8 cellular contexts compared by ENCODE assay signal in the genomic region with DNA sequence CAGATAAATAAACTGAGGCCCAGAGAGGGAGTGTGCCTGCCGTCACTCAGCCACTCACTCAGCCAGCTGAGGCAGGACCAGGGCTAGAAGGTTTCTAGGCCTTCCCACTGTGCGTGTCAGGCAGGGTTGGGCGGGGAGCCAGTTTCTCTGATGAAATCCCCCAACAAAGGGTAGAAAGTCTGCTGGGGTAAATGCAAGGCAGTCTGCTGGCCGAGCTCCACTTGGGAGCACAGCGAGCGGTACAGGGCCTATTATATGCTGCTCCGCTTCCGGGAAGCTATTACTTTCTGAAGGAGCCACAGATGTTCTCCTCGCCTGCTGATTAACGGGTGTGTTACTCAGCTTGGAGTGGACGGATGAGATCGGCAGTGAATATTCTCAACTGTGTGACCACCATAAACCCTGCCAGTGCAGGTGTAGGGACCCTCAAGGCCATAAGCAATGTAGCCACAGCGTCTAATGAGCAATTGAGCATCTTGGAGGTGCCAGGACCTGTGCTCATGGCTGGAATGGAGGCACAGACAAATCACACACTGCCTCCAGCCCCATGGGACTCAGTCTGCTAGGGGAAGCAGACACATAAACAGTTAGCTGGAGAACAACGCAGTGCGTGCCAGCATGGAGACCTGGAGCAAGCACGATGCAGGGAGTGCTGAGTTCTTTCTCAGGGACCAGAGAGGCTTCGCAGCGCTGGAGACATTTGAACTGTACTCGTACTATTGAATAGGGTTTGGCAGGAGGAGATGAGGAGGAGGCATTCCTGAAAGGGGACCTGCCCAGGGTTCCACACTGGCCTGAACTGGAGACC. TPM values are rescaled to one million over a fixed set of nuclear protein-coding genes. Genes with fewer than 3 reads are reported as not detected.
A peak's percentile ranks its signal among the peaks of the same experiment; 100 is the strongest.
DNase-seq lines count a peak whose midpoint lies in the region; ATAC-seq and TF ChIP-seq lines count a peak whose summit lies in the region.

No MANE protein-coding gene starts in this region.

- H3K27me3 Mint-ChIP-seq in brain = no peaks in the 10 kb centered on the region

- no peak overlapping the region for H3K4me3 ChIP-seq in lower leg skin (ENCODE audit: low read depth, poor library complexity, severe bottlenecking)
- H3K4me3 ChIP-seq in uterus = no peak overlapping the region
- no peak overlapping the region for H3K4me3 ChIP-seq in OCI-LY7 (ENCODE audit: low read depth, low read length, poor library complexity, severe bottlenecking)

- WGBS in lower leg skin, 2 donors = 51 to 57% methylated on average over 19 of the region's 19 CpGs

- no peak overlapping the region for H2AFZ ChIP-seq in OCI-LY7 (ENCODE audit: low read length)

- no peak overlapping the region; the same call in 1 of the 2 replicates for H3K4me2 ChIP-seq in OCI-LY7 (ENCODE audit: low read length)

- POLR2A ChIA-PET in OCI-LY7 (lab: Charles Lee) = interaction anchor here (0.6 to 1.7 kb wide), 3 partner anchors 8 to 199 kb away, joined by 3 to 8 read pairs (median 3); no protein-coding TSS in a partner anchor

- no peaks in the 10 kb centered on the region for H3K9me2 ChIP-seq in OCI-LY7 (ENCODE audit: insufficient read depth, low read length)

- no peak for ATAC-seq in stimulated activated effector memory CD8-positive, alpha-beta T cell treated with anti-CD3 and anti-CD28 coated beads, Interleukin-12 subunit alpha, Interleukin-12 subunit beta, amount 100 ng/mL, for 72 hours

- H3K4me3 Mint-ChIP-seq in brain = peak overlapping the region; percentile 23 to 75 (median 69)
- H3K4me3 Mint-ChIP-seq in stimulated activated effector memory CD8-positive, alpha-beta T cell treated with anti-CD3 and anti-CD28 coated beads, Interleukin-12 subunit alpha, Interleukin-12 subunit beta, amount 100 ng/mL, for 72 hours = no peak overlapping the region

- H3K27ac ChIP-seq in uterus = peak overlapping the region; percentile 16 to 63
- no peak overlapping the region for H3K27ac ChIP-seq in OCI-LY7 (ENCODE audit: low read depth, low read length, poor library complexity, severe bottlenecking)

- no peaks in the 10 kb centered on the region for H3K36me3 Mint-ChIP-seq in brain
- no peaks in the 10 kb centered on the region for H3K36me3 Mint-ChIP-seq in stimulated activated effector memory CD8-positive, alpha-beta T cell treated with anti-CD3 and anti-CD28 coated beads, Interleukin-12 subunit alpha, Interleukin-12 subunit beta, amount 100 ng/mL, for 72 hours

- peak overlapping the region; percentile 91 to 99 (median 97) for H3K27ac Mint-ChIP-seq in brain
- H3K27ac Mint-ChIP-seq in stimulated activated effector memory CD8-positive, alpha-beta T cell treated with anti-CD3 and anti-CD28 coated beads, Interleukin-12 subunit alpha, Interleukin-12 subunit beta, amount 100 ng/mL, for 72 hours = no peak overlapping the region

- intact Hi-C loops in lower leg skin (cut with DNase I; ENCODE audit: low total_unique reads) = no loop called here
- intact Hi-C loops in uterus (cut with DNase I; ENCODE audit: low total_unique reads) = no loop called here
- intact Hi-C loops in OCI-LY7 (cut with micrococcal nuclease; ENCODE audit: unreplicated experiment) = no loop called here

- no peaks in the 10 kb centered on the region for H3K27me3 ChIP-seq in uterus

- CTCF ChIA-PET in OCI-LY7 (lab: Charles Lee; ENCODE audit: unreplicated experiment) = interaction anchor here (0.6 to 2.5 kb wide), 2 partner anchors 11 to 38 kb away, joined by 4 to 10 read pairs; no protein-coding TSS in a partner anchor

- no peaks in the 10 kb centered on the region for H3K4me1 ChIP-seq in uterus
- peaks cover 81% of the 10 kb centered on the region for H3K4me1 ChIP-seq in OCI-LY7 (ENCODE audit: insufficient read depth, low read length, poor library complexity, severe bottlenecking)

- TF ChIP-seq POLR2A in lower leg skin (IDR thresholded peaks at IDR 0.05) (no peak), uterus (IDR thresholded peaks at IDR 0.05) (no peak)

- DNase-seq in NCI-H187 treated with DMSO at 0.1 percent for 48 hours (lab: John Stamatoyannopoulos, UW) (peak; percentile 47), lower leg skin (ENCODE audit: low spot score in 2 of 2) (peak; percentile 88 to 98), uterus (peak; percentile 92 to 93), OCI-LY7 (ENCODE audit: low spot score) (no peak), GM10266 (ENCODE audit: extremely low spot score) (no peak)
- no peak for DNase-seq in activated CD4-positive, alpha-beta T cell treated with anti-CD3 and anti-CD28 coated beads for 1 hour
- no peak for DNase-seq in stimulated activated effector memory CD8-positive, alpha-beta T cell treated with anti-CD3 and anti-CD28 coated beads, Interleukin-12 subunit alpha, Interleukin-12 subunit beta, amount 100 ng/mL, for 72 hours (ENCODE audit: low spot score in 2 of 2)

- BruUV-seq in OCI-LY7 (replicated peaks; lab: Mats Ljungman, UMichigan) = no TSS peak

- no peaks in the 10 kb centered on the region for H4K20me1 ChIP-seq in OCI-LY7 (ENCODE audit: insufficient read depth, low read length)

- peaks cover 20% of the 10 kb centered on the region; the same call in 1 of the 2 replicates for H3K79me2 ChIP-seq in OCI-LY7 (ENCODE audit: insufficient read depth, low read depth, low read length)

- H3K36me3 ChIP-seq in uterus (no peaks in the 10 kb centered on the region), OCI-LY7 (ENCODE audit: insufficient read depth, low read length) (no peaks in the 10 kb centered on the region; the same call in 1 of the 2 replicates)

- no peaks in the 10 kb centered on the region for H3K9me3 ChIP-seq in uterus
- H3K9me3 ChIP-seq in OCI-LY7 (ENCODE audit: low read length) = no peaks in the 10 kb centered on the region

- peaks cover 99% of the 10 kb centered on the region for H3K4me1 Mint-ChIP-seq in brain
- H3K4me1 Mint-ChIP-seq in stimulated activated effector memory CD8-positive, alpha-beta T cell treated with anti-CD3 and anti-CD28 coated beads, Interleukin-12 subunit alpha, Interleukin-12 subunit beta, amount 100 ng/mL, for 72 hours = no peaks in the 10 kb centered on the region

- no peaks in the 10 kb centered on the region for H3K9me3 Mint-ChIP-seq in brain
- no peaks in the 10 kb centered on the region for H3K9me3 Mint-ChIP-seq in stimulated activated effector memory CD8-positive, alpha-beta T cell treated with anti-CD3 and anti-CD28 coated beads, Interleukin-12 subunit alpha, Interleukin-12 subunit beta, amount 100 ng/mL, for 72 hours

- TF ChIP-seq CTCF in brain (conservative IDR thresholded peaks at IDR 0.05) = no peak
- TF ChIP-seq CTCF in lower leg skin (IDR thresholded peaks at IDR 0.05) = no peak
- no peak for TF ChIP-seq CTCF in uterus (IDR thresholded peaks at IDR 0.05)
- no peak for TF ChIP-seq CTCF in OCI-LY7 (conservative IDR thresholded peaks at IDR 0.05; ENCODE audit: low read length)
- no peak for TF ChIP-seq CTCF in GM10266 (IDR thresholded peaks at IDR 0.05; ENCODE audit: control insufficient read depth, insufficient read depth, low read depth, missing control alignments)

RNA-seq across cellular contexts. Expression of a gene that starts 42.1 kb away (rescaled TPM):
- polyA plus RNA-seq in brain (ENCODE audit: insufficient read depth, low read depth, low replicate concordance) = 59.3 TPM
- 1 to 10 TPM in 3 of 4 donors, under 1 TPM in 1; 0.80 to 4.5 (median 2.3) TPM for total RNA-seq in lower leg skin
- 10 to 100 TPM in 1 of 4 donors, 1 to 10 TPM in 3; 1.3 to 18.2 (median 7.0) TPM for total RNA-seq in uterus
- 11.3 and 12.5 TPM in 2 replicates for total RNA-seq in OCI-LY7 (2014; rRNA removed; shearing (Covaris generic))
- total RNA-seq in OCI-LY7 (2022) = 7.4 and 10.5 TPM in 2 replicates

Comparison
In these comparisons a context has a peak if more than half of its experiments do, and no peak if none do; other contexts are left out.
1. DNase-seq: peak in NCI-H187 treated with DMSO at 0.1 percent for 48 hours (single experiment), lower leg skin (2 of 2) and uterus (2 of 2); none in activated CD4-positive, alpha-beta T cell treated with anti-CD3 and anti-CD28 coated beads for 1 hour (single experiment), OCI-LY7 (single experiment), stimulated activated effector memory CD8-positive, alpha-beta T cell treated with anti-CD3 and anti-CD28 coated beads, Interleukin-12 subunit alpha, Interleukin-12 subunit beta, amount 100 ng/mL, for 72 hours (0 of 2) and GM10266 (single experiment).